ENCODE assay signal across 14 cellular contexts in the genomic region with DNA sequence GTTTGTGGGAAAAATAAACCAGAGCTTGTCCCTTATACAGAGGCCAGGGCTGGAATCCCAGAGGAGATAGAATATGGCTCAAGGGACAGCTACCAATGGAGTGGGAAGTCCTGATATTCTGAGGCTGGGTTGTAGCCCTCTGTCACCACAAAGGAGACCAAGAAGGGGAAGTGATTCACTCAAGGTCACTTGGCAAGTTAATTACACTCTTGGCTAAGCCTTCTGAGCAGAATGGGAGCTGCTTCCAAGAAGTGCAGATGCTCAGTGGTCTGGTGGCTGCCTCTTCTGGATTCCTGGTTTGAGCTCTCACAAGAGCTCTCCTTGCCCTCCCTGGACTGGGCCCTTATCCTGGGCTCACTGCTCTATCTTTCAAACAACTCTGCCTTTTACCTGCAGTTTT.
DNase-seq lines count a peak whose midpoint lies in the region; ATAC-seq and TF ChIP-seq lines count a peak whose summit lies in the region.
"Had no signal": no experiment of that assay in that cellular context is flagged by ENCODE, and none has a peak within 500 bp of the region (broad histone marks: within the 10 kb centered on the region; RNA-seq: fewer than 3 reads in every experiment).

No MANE protein-coding gene starts in this region.

- peak; percentile 59 for DNase-seq in HCEC 1CT
- peak; percentile 98 for DNase-seq in RPMI7951 (ENCODE audit: low read depth)
- DNase-seq in fibroblast of the aortic adventitia (ENCODE audit: low read depth) = peak; percentile 46
- DNase-seq in gastrocnemius medialis = peak; percentile 4 to 21
- no peak for DNase-seq in foreskin melanocyte
- no peak for DNase-seq in amniotic stem cell (lab: John Stamatoyannopoulos, UW)
- DNase-seq in DMS53 treated with DMSO at 0.1 percent for 48 hours (lab: John Stamatoyannopoulos, UW; ENCODE audit: unreplicated experiment) = no peak
- DNase-seq: activated CD8-positive, alpha-beta T cell treated with anti-CD3 and anti-CD28 coated beads for 36 hours; activated naive CD4-positive, alpha-beta T cell treated with Interleukin-2 at 50 U/mL for 16 hours; CD8-positive, alpha-beta memory T cell; NCI-H526; small intestine; T-helper 17 cell had no signal

- H3K36me3 ChIP-seq in gastrocnemius medialis = no peaks in the 10 kb centered on the region

- H3K9me3 ChIP-seq in gastrocnemius medialis = no peaks in the 10 kb centered on the region

- intact Hi-C loops in gastrocnemius medialis (cut with DNase I; ENCODE audit: low total_unique reads) = loop anchor here (2.0 to 5.0 kb wide), 3 partner anchors 70 to 168 kb away; partner anchors contain the start of gene KCNS3

- H3K27me3 ChIP-seq in gastrocnemius medialis = no peaks in the 10 kb centered on the region

- peak overlapping the region in 3 of 4 donors; percentile 46 to 77 (median 51) for H3K27ac ChIP-seq in gastrocnemius medialis

- peaks cover 18 to 24% of the 10 kb centered on the region in 2 donors for H3K4me1 ChIP-seq in gastrocnemius medialis

- TF ChIP-seq CTCF in fibroblast of the aortic adventitia (IDR thresholded peaks at IDR 0.05; ENCODE audit: insufficient read depth, low read length) = no peak
- TF ChIP-seq CTCF in gastrocnemius medialis (IDR thresholded peaks at IDR 0.05 in 4 of 5, conservative IDR thresholded peaks at IDR 0.05 in 1 of 5) = no peak

- H3K4me3 ChIP-seq in fibroblast of the aortic adventitia (ENCODE audit: low read depth, low read length) = no peak overlapping the region
- no peak overlapping the region for H3K4me3 ChIP-seq in gastrocnemius medialis

- no peak for TF ChIP-seq POLR2A in gastrocnemius medialis (IDR thresholded peaks at IDR 0.05)

- in situ Hi-C loops in gastrocnemius medialis (cut with MboI; ENCODE audit: low sequenced_read_pairs in 4 of 4) = no loop called here

- ATAC-seq in gastrocnemius medialis (peak; percentile 47 to 71), HG03139 (IDR thresholded peaks at IDR 0.05; ENCODE audit: unreplicated experiment) (no peak)
- ATAC-seq: activated CD8-positive, alpha-beta T cell treated with anti-CD3 and anti-CD28 coated beads for 36 hours; T-helper 17 cell had no signal

Comparison
In these comparisons a context has a peak if more than half of its experiments do, and no peak if none do; other contexts are left out.
1. DNase-seq: peak in HCEC 1CT (single experiment), RPMI7951 (single experiment), fibroblast of the aortic adventitia (single experiment) and gastrocnemius medialis (2 of 2); none in foreskin melanocyte (single experiment), amniotic stem cell (single experiment) and DMS53 treated with DMSO at 0.1 percent for 48 hours (single experiment).